Comparison of ENCODE assay signal across 1 cellular context in the genomic region with DNA sequence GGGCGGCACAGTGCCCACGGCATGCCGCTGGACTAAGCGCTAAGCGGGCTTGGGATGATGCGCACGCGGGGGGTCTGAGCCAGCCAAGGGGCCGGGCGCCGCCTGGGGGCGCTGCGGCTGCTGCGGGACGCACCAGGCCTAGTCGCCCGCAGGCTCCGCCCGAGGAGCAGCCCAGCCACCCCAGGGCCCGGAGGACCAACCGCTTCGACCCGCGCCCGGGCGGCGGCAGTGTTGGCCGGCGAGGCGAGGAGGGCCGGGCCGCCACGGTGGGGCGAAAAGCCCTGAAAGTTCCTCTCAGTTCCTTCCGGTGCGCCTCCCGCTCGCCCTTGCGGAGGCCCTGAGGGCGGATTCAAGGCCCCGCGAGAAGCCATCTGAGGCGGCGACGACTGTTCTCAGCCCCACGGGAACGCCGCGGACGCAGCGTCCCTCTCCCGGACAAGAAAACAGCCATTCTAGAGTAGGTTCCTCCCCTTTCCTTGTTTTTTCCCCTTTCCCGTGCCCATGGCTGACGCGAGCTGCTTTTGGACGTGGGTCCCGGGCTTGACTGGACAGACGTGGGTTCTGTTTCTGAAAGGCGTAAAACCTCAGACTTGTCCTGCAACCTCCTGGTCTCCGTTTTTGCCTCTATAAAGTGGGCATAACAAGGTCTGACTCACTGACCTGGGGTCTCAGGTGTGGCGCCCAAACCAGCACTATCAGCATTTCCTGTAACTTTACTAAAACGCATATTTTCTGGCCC.
TF ChIP-seq lines count a peak whose summit lies in the region.

Gene ANKAR (plus strand): TSS at position 297 of the 739 bp plus-strand sequence. CDS start 1,821 bp downstream, outside the sequence.

TF ChIP-seq in HepG2, 621 proteins besides CTCF, POLR2A, EP300 and RAD21 (continued from another document and continues in another):
- TF ChIP-seq, protein P1, sequence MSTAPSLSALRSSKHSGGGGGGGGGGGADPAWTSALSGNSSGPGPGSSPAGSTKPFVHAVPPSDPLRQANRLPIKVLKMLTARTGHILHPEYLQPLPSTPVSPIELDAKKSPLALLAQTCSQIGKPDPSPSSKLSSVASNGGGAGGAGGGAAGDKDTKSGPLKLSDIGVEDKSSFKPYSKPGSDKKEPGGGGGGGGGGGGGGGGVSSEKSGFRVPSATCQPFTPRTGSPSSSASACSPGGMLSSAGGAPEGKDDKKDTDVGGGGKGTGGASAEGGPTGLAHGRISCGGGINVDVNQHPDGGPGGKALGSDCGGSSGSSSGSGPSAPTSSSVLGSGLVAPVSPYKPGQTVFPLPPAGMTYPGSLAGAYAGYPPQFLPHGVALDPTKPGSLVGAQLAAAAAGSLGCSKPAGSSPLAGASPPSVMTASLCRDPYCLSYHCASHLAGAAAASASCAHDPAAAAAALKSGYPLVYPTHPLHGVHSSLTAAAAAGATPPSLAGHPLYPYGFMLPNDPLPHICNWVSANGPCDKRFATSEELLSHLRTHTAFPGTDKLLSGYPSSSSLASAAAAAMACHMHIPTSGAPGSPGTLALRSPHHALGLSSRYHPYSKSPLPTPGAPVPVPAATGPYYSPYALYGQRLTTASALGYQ (CRISPR knock-in tag; IDR thresholded peaks at IDR 0.05): peak; percentile 71
- peak; percentile 98 for TF ChIP-seq ZNF430 (CRISPR knock-in tag; IDR thresholded peaks at IDR 0.05)
- TF ChIP-seq MED1 (CRISPR knock-in tag; IDR thresholded peaks at IDR 0.05): peak; percentile 84
- TF ChIP-seq GLMP (CRISPR knock-in tag; IDR thresholded peaks at IDR 0.05; ENCODE audit: borderline replicate concordance): no peak
- TF ChIP-seq, protein P2, sequence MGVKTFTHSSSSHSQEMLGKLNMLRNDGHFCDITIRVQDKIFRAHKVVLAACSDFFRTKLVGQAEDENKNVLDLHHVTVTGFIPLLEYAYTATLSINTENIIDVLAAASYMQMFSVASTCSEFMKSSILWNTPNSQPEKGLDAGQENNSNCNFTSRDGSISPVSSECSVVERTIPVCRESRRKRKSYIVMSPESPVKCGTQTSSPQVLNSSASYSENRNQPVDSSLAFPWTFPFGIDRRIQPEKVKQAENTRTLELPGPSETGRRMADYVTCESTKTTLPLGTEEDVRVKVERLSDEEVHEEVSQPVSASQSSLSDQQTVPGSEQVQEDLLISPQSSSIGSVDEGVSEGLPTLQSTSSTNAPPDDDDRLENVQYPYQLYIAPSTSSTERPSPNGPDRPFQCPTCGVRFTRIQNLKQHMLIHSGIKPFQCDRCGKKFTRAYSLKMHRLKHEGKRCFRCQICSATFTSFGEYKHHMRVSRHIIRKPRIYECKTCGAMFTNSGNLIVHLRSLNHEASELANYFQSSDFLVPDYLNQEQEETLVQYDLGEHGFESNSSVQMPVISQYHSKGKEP (CRISPR knock-in tag; IDR thresholded peaks at IDR 0.05): peak; percentile 85; the same call in 1 of the 2 replicates
- no peak for TF ChIP-seq ZNF17 (CRISPR knock-in tag; IDR thresholded peaks at IDR 0.05)
- TF ChIP-seq, protein P3, sequence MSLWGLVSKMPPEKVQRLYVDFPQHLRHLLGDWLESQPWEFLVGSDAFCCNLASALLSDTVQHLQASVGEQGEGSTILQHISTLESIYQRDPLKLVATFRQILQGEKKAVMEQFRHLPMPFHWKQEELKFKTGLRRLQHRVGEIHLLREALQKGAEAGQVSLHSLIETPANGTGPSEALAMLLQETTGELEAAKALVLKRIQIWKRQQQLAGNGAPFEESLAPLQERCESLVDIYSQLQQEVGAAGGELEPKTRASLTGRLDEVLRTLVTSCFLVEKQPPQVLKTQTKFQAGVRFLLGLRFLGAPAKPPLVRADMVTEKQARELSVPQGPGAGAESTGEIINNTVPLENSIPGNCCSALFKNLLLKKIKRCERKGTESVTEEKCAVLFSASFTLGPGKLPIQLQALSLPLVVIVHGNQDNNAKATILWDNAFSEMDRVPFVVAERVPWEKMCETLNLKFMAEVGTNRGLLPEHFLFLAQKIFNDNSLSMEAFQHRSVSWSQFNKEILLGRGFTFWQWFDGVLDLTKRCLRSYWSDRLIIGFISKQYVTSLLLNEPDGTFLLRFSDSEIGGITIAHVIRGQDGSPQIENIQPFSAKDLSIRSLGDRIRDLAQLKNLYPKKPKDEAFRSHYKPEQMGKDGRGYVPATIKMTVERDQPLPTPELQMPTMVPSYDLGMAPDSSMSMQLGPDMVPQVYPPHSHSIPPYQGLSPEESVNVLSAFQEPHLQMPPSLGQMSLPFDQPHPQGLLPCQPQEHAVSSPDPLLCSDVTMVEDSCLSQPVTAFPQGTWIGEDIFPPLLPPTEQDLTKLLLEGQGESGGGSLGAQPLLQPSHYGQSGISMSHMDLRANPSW (CRISPR knock-in tag; IDR thresholded peaks at IDR 0.05; ENCODE audit: borderline replicate concordance): peak; percentile 68; the same call in 1 of the 2 replicates
- TF ChIP-seq MBNL3 (CRISPR knock-in tag; conservative IDR thresholded peaks at IDR 0.05): no peak
- peak; percentile 99; the same call in 1 of the 2 replicates for TF ChIP-seq BORCS8-MEF2B (CRISPR knock-in tag; IDR thresholded peaks at IDR 0.05)
- TF ChIP-seq BRD4 (CRISPR knock-in tag; IDR thresholded peaks at IDR 0.05): peak; percentile 98
- TF ChIP-seq MAFF (IDR thresholded peaks at IDR 0.05; ENCODE audit: low read depth, low read length): peak; percentile 78
- TF ChIP-seq RFX3 (CRISPR knock-in tag; IDR thresholded peaks at IDR 0.05): no peak; the same call in 1 of the 2 replicates
- peak; percentile 66; the same call in 1 of the 2 replicates for TF ChIP-seq FOXK1 (CRISPR knock-in tag; IDR thresholded peaks at IDR 0.05; ENCODE audit: borderline replicate concordance, low read depth)
- peak; percentile 89; the same call in 1 of the 2 replicates for TF ChIP-seq SATB2 (CRISPR knock-in tag; IDR thresholded peaks at IDR 0.05)
- TF ChIP-seq ZFYVE20 (CRISPR knock-in tag; IDR thresholded peaks at IDR 0.05; ENCODE audit: borderline replicate concordance, low read depth): no peak
- peak; percentile 88 for TF ChIP-seq E2F1 (CRISPR knock-in tag; IDR thresholded peaks at IDR 0.05)
- TF ChIP-seq ZKSCAN5 (CRISPR knock-in tag; IDR thresholded peaks at IDR 0.05): no peak
- TF ChIP-seq ZBTB20 (CRISPR knock-in tag; IDR thresholded peaks at IDR 0.05; ENCODE audit: borderline replicate concordance, low read depth): peak; percentile 95
- 0 out of 2 replicates have a peak, but pooled peaks have one; percentile 25 for TF ChIP-seq HMG20B (CRISPR knock-in tag; conservative IDR thresholded peaks at IDR 0.05)
- peak; percentile 91 for TF ChIP-seq ZNF639 (CRISPR knock-in tag; conservative IDR thresholded peaks at IDR 0.05)
- peak; percentile 97; the same call in 1 of the 2 replicates for TF ChIP-seq GLI4 (CRISPR knock-in tag; IDR thresholded peaks at IDR 0.05; ENCODE audit: borderline replicate concordance)
- peak; percentile 95 for TF ChIP-seq TFDP2 (CRISPR knock-in tag; IDR thresholded peaks at IDR 0.05)
- TF ChIP-seq DPF2 (CRISPR knock-in tag; IDR thresholded peaks at IDR 0.05; ENCODE audit: borderline replicate concordance, low read depth): no peak
- TF ChIP-seq HIC2 (CRISPR knock-in tag; IDR thresholded peaks at IDR 0.05; ENCODE audit: low read depth): peak; percentile 77
- TF ChIP-seq ZNF850 (CRISPR knock-in tag; conservative IDR thresholded peaks at IDR 0.05): no peak
- TF ChIP-seq, protein P4, sequence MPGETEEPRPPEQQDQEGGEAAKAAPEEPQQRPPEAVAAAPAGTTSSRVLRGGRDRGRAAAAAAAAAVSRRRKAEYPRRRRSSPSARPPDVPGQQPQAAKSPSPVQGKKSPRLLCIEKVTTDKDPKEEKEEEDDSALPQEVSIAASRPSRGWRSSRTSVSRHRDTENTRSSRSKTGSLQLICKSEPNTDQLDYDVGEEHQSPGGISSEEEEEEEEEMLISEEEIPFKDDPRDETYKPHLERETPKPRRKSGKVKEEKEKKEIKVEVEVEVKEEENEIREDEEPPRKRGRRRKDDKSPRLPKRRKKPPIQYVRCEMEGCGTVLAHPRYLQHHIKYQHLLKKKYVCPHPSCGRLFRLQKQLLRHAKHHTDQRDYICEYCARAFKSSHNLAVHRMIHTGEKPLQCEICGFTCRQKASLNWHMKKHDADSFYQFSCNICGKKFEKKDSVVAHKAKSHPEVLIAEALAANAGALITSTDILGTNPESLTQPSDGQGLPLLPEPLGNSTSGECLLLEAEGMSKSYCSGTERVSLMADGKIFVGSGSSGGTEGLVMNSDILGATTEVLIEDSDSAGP (CRISPR knock-in tag; IDR thresholded peaks at IDR 0.05; ENCODE audit: borderline replicate concordance): peak; percentile 97
- TF ChIP-seq ZNF383 (CRISPR knock-in tag; IDR thresholded peaks at IDR 0.05; ENCODE audit: borderline replicate concordance): peak; percentile 95; the same call in 1 of the 2 replicates
- peak; percentile 82 to 85 for TF ChIP-seq MAFK (conservative IDR thresholded peaks at IDR 0.05 in 1 of 2, IDR thresholded peaks at IDR 0.05 in 1 of 2; ENCODE audit: low read length in 2 of 2)
- TF ChIP-seq SMARCC2 (IDR thresholded peaks at IDR 0.05): no peak
- no peak for TF ChIP-seq EZH2 (conservative IDR thresholded peaks at IDR 0.05; ENCODE audit: low read depth, low read length)
- TF ChIP-seq ZNF33B (CRISPR knock-in tag; IDR thresholded peaks at IDR 0.05): peak; percentile 99
- TF ChIP-seq YEATS2 (CRISPR knock-in tag; IDR thresholded peaks at IDR 0.05; ENCODE audit: borderline replicate concordance): peak; percentile 86
- peak; percentile 89 for TF ChIP-seq MXD4 (CRISPR knock-in tag; IDR thresholded peaks at IDR 0.05)
- no peak for TF ChIP-seq ZNF296 (CRISPR knock-in tag; conservative IDR thresholded peaks at IDR 0.05)
- peak; percentile 36; the same call in 1 of the 2 replicates for TF ChIP-seq ZNF7 (CRISPR knock-in tag; IDR thresholded peaks at IDR 0.05)
- TF ChIP-seq, protein P5, sequence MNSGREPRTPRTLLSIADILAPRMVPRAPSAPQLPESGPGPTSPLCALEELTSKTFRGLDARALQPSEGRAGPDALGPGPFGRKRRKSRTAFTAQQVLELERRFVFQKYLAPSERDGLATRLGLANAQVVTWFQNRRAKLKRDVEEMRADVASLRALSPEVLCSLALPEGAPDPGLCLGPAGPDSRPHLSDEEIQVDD (CRISPR knock-in tag; IDR thresholded peaks at IDR 0.05; ENCODE audit: borderline replicate concordance): no peak; the same call in 1 of the 2 replicates
- TF ChIP-seq, protein P6, sequence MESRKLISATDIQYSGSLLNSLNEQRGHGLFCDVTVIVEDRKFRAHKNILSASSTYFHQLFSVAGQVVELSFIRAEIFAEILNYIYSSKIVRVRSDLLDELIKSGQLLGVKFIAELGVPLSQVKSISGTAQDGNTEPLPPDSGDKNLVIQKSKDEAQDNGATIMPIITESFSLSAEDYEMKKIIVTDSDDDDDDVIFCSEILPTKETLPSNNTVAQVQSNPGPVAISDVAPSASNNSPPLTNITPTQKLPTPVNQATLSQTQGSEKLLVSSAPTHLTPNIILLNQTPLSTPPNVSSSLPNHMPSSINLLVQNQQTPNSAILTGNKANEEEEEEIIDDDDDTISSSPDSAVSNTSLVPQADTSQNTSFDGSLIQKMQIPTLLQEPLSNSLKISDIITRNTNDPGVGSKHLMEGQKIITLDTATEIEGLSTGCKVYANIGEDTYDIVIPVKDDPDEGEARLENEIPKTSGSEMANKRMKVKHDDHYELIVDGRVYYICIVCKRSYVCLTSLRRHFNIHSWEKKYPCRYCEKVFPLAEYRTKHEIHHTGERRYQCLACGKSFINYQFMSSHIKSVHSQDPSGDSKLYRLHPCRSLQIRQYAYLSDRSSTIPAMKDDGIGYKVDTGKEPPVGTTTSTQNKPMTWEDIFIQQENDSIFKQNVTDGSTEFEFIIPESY (CRISPR knock-in tag; IDR thresholded peaks at IDR 0.05): peak; percentile 94
